2 cellular contexts compared by ENCODE assay signal in the genomic region with DNA sequence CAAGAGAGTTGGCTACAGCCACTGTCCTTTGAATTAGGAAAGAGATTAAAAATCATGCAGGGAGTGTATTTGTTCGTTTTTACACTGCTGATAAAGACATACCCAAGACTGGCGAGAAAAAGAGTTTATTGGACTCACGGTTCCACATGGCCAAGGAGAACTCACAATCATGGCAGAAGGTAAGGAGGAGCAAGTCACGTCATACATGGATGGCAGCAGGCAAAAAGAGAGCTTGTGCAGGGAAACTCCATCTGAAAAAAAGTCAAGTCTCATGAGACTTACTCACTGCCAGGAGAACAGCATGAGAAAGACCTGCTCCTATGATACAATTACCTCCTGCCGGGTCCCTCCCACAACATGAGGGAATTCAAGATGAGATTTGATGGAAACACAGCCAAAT.
TF ChIP-seq lines count a peak whose summit lies in the region.

No MANE protein-coding gene starts in this region.

TF ChIP-seq in HEK293, 187 proteins besides CTCF, POLR2A, EP300 and RAD21 (continued from another document):
- peak; percentile 54 for TF ChIP-seq SETDB1 (IDR thresholded peaks at IDR 0.05; ENCODE audit: insufficient read length, low read length)

TF ChIP-seq in K562, 482 proteins besides CTCF, POLR2A, EP300 and RAD21:
- TF ChIP-seq, protein P1, sequence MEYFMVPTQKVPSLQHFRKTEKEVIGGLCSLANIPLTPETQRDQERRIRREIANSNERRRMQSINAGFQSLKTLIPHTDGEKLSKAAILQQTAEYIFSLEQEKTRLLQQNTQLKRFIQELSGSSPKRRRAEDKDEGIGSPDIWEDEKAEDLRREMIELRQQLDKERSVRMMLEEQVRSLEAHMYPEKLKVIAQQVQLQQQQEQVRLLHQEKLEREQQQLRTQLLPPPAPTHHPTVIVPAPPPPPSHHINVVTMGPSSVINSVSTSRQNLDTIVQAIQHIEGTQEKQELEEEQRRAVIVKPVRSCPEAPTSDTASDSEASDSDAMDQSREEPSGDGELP (CRISPR knock-in tag; IDR thresholded peaks at IDR 0.05; ENCODE audit: borderline replicate concordance) = no peak
- TF ChIP-seq ZNF431 (CRISPR knock-in tag; IDR thresholded peaks at IDR 0.05) = peak; percentile 93
